8 cellular contexts compared by ENCODE assay signal in genomic region chr5:134464988-134465855, GRCh38. TPM values are rescaled to one million over a fixed set of nuclear protein-coding genes. Genes with fewer than 3 reads are reported as not detected.
DNase-seq lines count a peak whose midpoint lies in the region; ATAC-seq and TF ChIP-seq lines count a peak whose summit lies in the region.

No MANE protein-coding gene starts in this region.

- H3K27ac Mint-ChIP-seq in CD4-positive, alpha-beta memory T cell = peak overlapping the region in 5 of 7 donors; percentile 17 to 76 (median 22)
- no peak overlapping the region for H3K27ac Mint-ChIP-seq in GM23338

- H3K27me3 Mint-ChIP-seq in CD4-positive, alpha-beta memory T cell = no peaks in the 10 kb centered on the region
- H3K27me3 Mint-ChIP-seq in GM23338 (ENCODE audit: insufficient read depth, low read depth, poor library complexity) = peaks cover 6% of the 10 kb centered on the region

- CTCF ChIA-PET in CD4-positive, alpha-beta memory T cell (lab: Charles Lee; ENCODE audit: partially characterized antibody) = interaction anchor here (0.9 to 1.3 kb wide), 5 partner anchors 12 to 122 kb away, joined by 3 to 7 read pairs (median 3); no protein-coding TSS in a partner anchor
- CTCF ChIA-PET in RWPE1 (lab: Yijun Ruan, JAX) = interaction anchor here (0.6 to 2.9 kb wide), 7 partner anchors 13 to 99 kb away, joined by 3 to 21 read pairs (median 4); partner anchors contain the start of gene CDKN2AIPNL

- peak overlapping the region; percentile 100 for H3K4me2 ChIP-seq in GM23338

- H3F3A ChIP-seq in GM23338 (replicated peaks; ENCODE audit: low read depth) = peaks cover 15% of the 10 kb centered on the region

- H3K9me2 ChIP-seq in GM23338 (ENCODE audit: insufficient read depth) = no peaks in the 10 kb centered on the region

- H3K4me1 Mint-ChIP-seq in CD4-positive, alpha-beta memory T cell = peaks cover 2 to 26% (median 12%) of the 10 kb centered on the region in 4 donors
- H3K4me1 Mint-ChIP-seq in GM23338 = peaks cover 22% of the 10 kb centered on the region

- peak overlapping the region; percentile 42 for H3K27ac ChIP-seq in CD4-positive, alpha-beta memory T cell (ENCODE audit: low read depth, low read length)
- H3K27ac ChIP-seq in GM23338 (ENCODE audit: low read depth) (0 out of 2 replicates have a peak overlapping the region, but pooled peaks have one; percentile 66), RWPE1 (peak overlapping the region; percentile 100), right cardiac atrium (ENCODE audit: low read length) (peak overlapping the region; percentile 98), substantia nigra (ENCODE audit: low read depth, low read length, poor library complexity, severe bottlenecking) (peak overlapping the region; percentile 95)

- peak in 2 of 5 donors; percentile 5 to 20 for DNase-seq in CD4-positive, alpha-beta memory T cell
- no peak for DNase-seq in GM23338 (ENCODE audit: low spot score)
- DNase-seq in RWPE1 (ENCODE audit: low spot score) = no peak
- DNase-seq in right cardiac atrium = peak; percentile 36 to 69 (median 67)
- DNase-seq in substantia nigra (lab: John Stamatoyannopoulos, UW) = peak in 1 of 49 donors; percentile 21
- DNase-seq in H4 (ENCODE audit: low spot score) = no peak
- no peak for DNase-seq in NCI-H2171 treated with DMSO at 0.1 percent for 48 hours (lab: John Stamatoyannopoulos, UW)
- DNase-seq in GM19240 (ENCODE audit: insufficient read length, low spot score) = no peak

- H3K36me3 ChIP-seq in CD4-positive, alpha-beta memory T cell (ENCODE audit: insufficient read depth, low read length) = no peaks in the 10 kb centered on the region
- no peaks in the 10 kb centered on the region for H3K36me3 ChIP-seq in GM23338 (ENCODE audit: insufficient read depth)

- peak overlapping the region; percentile 61 for H3K4me3 ChIP-seq in CD4-positive, alpha-beta memory T cell (ENCODE audit: low read length in 2 of 2)
- peak overlapping the region; percentile 95 for H3K4me3 ChIP-seq in GM23338
- H3K4me3 ChIP-seq in right cardiac atrium (ENCODE audit: low read length) = no peak overlapping the region

- intact Hi-C loops in CD4-positive, alpha-beta memory T cell (cut with micrococcal nuclease) = no loop called here
- intact Hi-C loops in right cardiac atrium (cut with DNase I) = loop anchor here (5.0 to 10.0 kb wide), 5 partner anchors 42 to 110 kb away; partner anchors contain the start of genes JADE2 (in 2 of the 4) and CDKN2AIPNL (in 1 of the 4)

- no peaks in the 10 kb centered on the region for H4K20me1 ChIP-seq in GM23338 (replicated peaks; ENCODE audit: insufficient read depth)

- H3K9me3 Mint-ChIP-seq in CD4-positive, alpha-beta memory T cell = peaks cover 0 to 2% (median 0%) of the 10 kb centered on the region in 8 donors
- no peaks in the 10 kb centered on the region for H3K9me3 Mint-ChIP-seq in GM23338

- H2AFZ ChIP-seq in GM23338 = peak overlapping the region; percentile 90

- WGBS in right cardiac atrium = 36% methylated on average over 14 of the region's 14 CpGs

- TF ChIP-seq CTCF in GM23338 (conservative IDR thresholded peaks at IDR 0.05; ENCODE audit: low read depth in 2 of 2) = no peak
- no peak for TF ChIP-seq CTCF in RWPE1 (conservative IDR thresholded peaks at IDR 0.05; ENCODE audit: low read depth)

- H3K27me3 ChIP-seq in CD4-positive, alpha-beta memory T cell (ENCODE audit: insufficient read depth, low read length) = no peaks in the 10 kb centered on the region
- H3K27me3 ChIP-seq in GM23338 (ENCODE audit: insufficient read depth) = no peaks in the 10 kb centered on the region
- H3K27me3 ChIP-seq in right cardiac atrium (ENCODE audit: control insufficient read depth, insufficient read depth) = no peaks in the 10 kb centered on the region

- ATAC-seq in GM23338 (no peak), right cardiac atrium (no peak)

- no peaks in the 10 kb centered on the region for H3K9me3 ChIP-seq in CD4-positive, alpha-beta memory T cell (ENCODE audit: control insufficient read depth in 1 of 2, low read length in 2 of 2)
- H3K9me3 ChIP-seq in right cardiac atrium (ENCODE audit: control insufficient read depth, low read length) = no peaks in the 10 kb centered on the region

- H3K4me3 Mint-ChIP-seq in CD4-positive, alpha-beta memory T cell = peak overlapping the region; percentile 39 to 89 (median 86)
- H3K4me3 Mint-ChIP-seq in GM23338 = peak overlapping the region; percentile 87; the same call in 1 of the 3 replicates

- POLR2A ChIA-PET in CD4-positive, alpha-beta memory T cell (lab: Charles Lee; ENCODE audit: partially characterized antibody) = interaction anchor here (0.7 to 5.1 kb wide), 10 partner anchors 9 to 495 kb away, joined by 3 to 88 read pairs (median 4); partner anchors contain the start of genes CDKN2AIPNL, JADE2, PPP2CA and UBE2B
- POLR2A ChIA-PET in RWPE1 (lab: Yijun Ruan, JAX; ENCODE audit: low non-redundant PET) = interaction anchor here (1.5 to 2.4 kb wide), 3 partner anchors 26 to 61 kb away, joined by 6 to 11 read pairs (median 7); partner anchors contain the start of gene JADE2

- no peaks in the 10 kb centered on the region for H3K36me3 Mint-ChIP-seq in CD4-positive, alpha-beta memory T cell
- H3K36me3 Mint-ChIP-seq in GM23338 (ENCODE audit: low read depth) = no peaks in the 10 kb centered on the region

- H3K79me2 ChIP-seq in GM23338 (replicated peaks; ENCODE audit: insufficient read depth) = no peaks in the 10 kb centered on the region

- peaks cover 21% of the 10 kb centered on the region for H3K4me1 ChIP-seq in CD4-positive, alpha-beta memory T cell (ENCODE audit: insufficient read depth, low read length)
- H3K4me1 ChIP-seq in GM23338 (ENCODE audit: insufficient read depth) (peaks cover 16% of the 10 kb centered on the region), right cardiac atrium (ENCODE audit: control insufficient read depth, insufficient read depth, low read length) (peaks cover 15% of the 10 kb centered on the region)

TF ChIP-seq in GM23338, 12 proteins besides CTCF, POLR2A, EP300 and RAD21 (continues in another document):
- no peak for TF ChIP-seq POLR2AphosphoS5 (IDR thresholded peaks at IDR 0.05; ENCODE audit: low read depth)
- TF ChIP-seq ZNF331 (CRISPR knock-in tag; IDR thresholded peaks at IDR 0.05; ENCODE audit: low read depth) = no peak
- TF ChIP-seq ZNF462 (CRISPR knock-in tag; IDR thresholded peaks at IDR 0.05) = no peak

RNA-seq across cellular contexts. Expression of gene CDKN2AIPNL, which starts 53.5 kb away (rescaled TPM):
- total RNA-seq in CD4-positive, alpha-beta memory T cell = 10 to 100 TPM; 14.7 to 15.1 TPM
- 10 to 100 TPM; 25.2 to 32.4 TPM for polyA plus RNA-seq in CD4-positive, alpha-beta memory T cell
- 51.4 and 53.5 TPM in 2 replicates for total RNA-seq in GM23338 (2014; rRNA removed; shearing (Covaris generic))
- 72.5 and 79.5 TPM in 2 replicates for polyA plus RNA-seq in GM23338 (2016; fragmentation: Nextera tagmentation; extraction: Ambion mirVana)
- 10 to 100 TPM; 33.5 to 42.0 (median 37.5) TPM for total RNA-seq in right cardiac atrium
- 71.3 TPM for polyA plus RNA-seq in right cardiac atrium
- 83.0 and 87.8 TPM in 2 replicates for total RNA-seq in H4 (2014; rRNA removed; shearing (Covaris generic))

Comparison
In these comparisons a context has a peak if more than half of its experiments do, and no peak if none do; other contexts are left out.
1. DNase-seq: peak in right cardiac atrium (3 of 3); none in GM23338 (single experiment), RWPE1 (single experiment), H4 (single experiment), NCI-H2171 treated with DMSO at 0.1 percent for 48 hours (single experiment) and GM19240 (single experiment).
2. H3K27ac ChIP-seq: peak in every context shown above with its lines; median percentile 100 in RWPE1; 98 in right cardiac atrium; 95 in substantia nigra; 66 in GM23338; 42 in CD4-positive, alpha-beta memory T cell.